In genomic region chr3:128273841-128274573, GRCh38 we compare ENCODE assay signal across 27 cellular contexts.
A peak's percentile ranks its signal among the peaks of the same experiment; 100 is the strongest.
DNase-seq lines count a peak whose midpoint lies in the region; ATAC-seq, FAIRE-seq and TF ChIP-seq lines count a peak whose summit lies in the region.
"Had no signal": no experiment of that assay in that cellular context is flagged by ENCODE, and none has a peak within 500 bp of the region (broad histone marks: within the 10 kb centered on the region; RNA-seq: fewer than 3 reads in every experiment).

No MANE protein-coding gene starts in this region.

- CTCF ChIA-PET in HEK293T (lab: Yijun Ruan, JAX) = no interaction called here

- H2AK5ac ChIP-seq in mesenchymal stem cell (ENCODE audit: low read length, severe bottlenecking) = no peak overlapping the region

- DNase-seq in D341Med (ENCODE audit: low spot score) = peak; percentile 14
- DNase-seq in astrocyte (ENCODE audit: low read depth) = no peak
- no peak for DNase-seq in mesenchymal stem cell
- DNase-seq in SHP77 treated with DMSO at 0.1 percent for 48 hours (lab: John Stamatoyannopoulos, UW) = no peak
- DNase-seq in NK-92 (lab: John Stamatoyannopoulos, UW; ENCODE audit: unreplicated experiment) = no peak
- DNase-seq in HEK293T (ENCODE audit: extremely low spot score) = no peak
- DNase-seq: activated CD4-positive, CD25-positive, alpha-beta regulatory T cell treated with anti-CD3 and anti-CD28 coated beads, Interleukin-2, amount 50 U/mL, for 72 hours; activated gamma-delta T cell; activated T-cell treated with anti-CD3 and anti-CD28 coated beads, Interleukin-2, amount 50 U/mL, for 24 hours; body of pancreas; C1 segment of cervical spinal cord; DMS79 treated with DMSO at 0.1 percent for 48 hours; NCI-H1092 treated with DMSO at 0.1 percent for 48 hours; NCI-H187; NCI-H524 treated with DMSO at 0.1 percent for 48 hours; sigmoid colon; stimulated activated CD4-positive, alpha-beta T cell treated with anti-CD3 and anti-CD28 coated beads, Interleukin-4, amount 100 ng/mL, for 4 hours; stimulated activated naive B cell treated with anti-CD40 and anti-IgM and Interleukin-4, amounts not matched to agents 10 μg/mL and 1 μg/mL and 100 μg/mL, for 72 hours; uterus had no signal

- H4K8ac ChIP-seq in mesenchymal stem cell (ENCODE audit: low read length) = peak overlapping the region; percentile 22

- H3K9me3 ChIP-seq in HUES6 (ENCODE audit: control insufficient read depth, insufficient read depth, low read depth, low read length) (no peaks in the 10 kb centered on the region), astrocyte (ENCODE audit: insufficient read depth, low read depth, low read length) (no peaks in the 10 kb centered on the region), mesenchymal stem cell (ENCODE audit: control insufficient read depth, low read length) (no peaks in the 10 kb centered on the region)
- H3K9me3 ChIP-seq: body of pancreas, Caco-2, sigmoid colon, uterus had no signal

- H3K79me1 ChIP-seq in mesenchymal stem cell (replicated peaks; ENCODE audit: low read length, poor library complexity, severe bottlenecking) = no peaks in the 10 kb centered on the region

- H3K27ac Mint-ChIP-seq in astrocyte (ENCODE audit: unreplicated experiment) = no peak overlapping the region
- H3K27ac Mint-ChIP-seq: activated CD4-positive, alpha-beta memory T cell treated with anti-CD3 and anti-CD28 coated beads, Interleukin-2, amount 10 ng/mL, durations not matched to agents 7 days and 5 days; activated T-cell treated with anti-CD3 and anti-CD28 coated beads, Interleukin-2, amount 50 U/mL, for 24 hours; progenitor cell of endocrine pancreas; stimulated activated naive B cell treated with anti-CD40 and anti-IgM and Interleukin-4, amounts not matched to agents 10 μg/mL and 1 μg/mL and 100 μg/mL, for 72 hours; T-helper 1 cell treated with Interleukin-12 subunit alpha and Interleukin-12 subunit beta and Interleukin-4 antibody, amounts not matched to agents 30 μg/mL and 1 μg/mL, for 36 hours had no signal

- no peak overlapping the region for H3K4ac ChIP-seq in mesenchymal stem cell (ENCODE audit: low read depth in 1 of 2, low read length in 2 of 2)

- peaks cover 22% of the 10 kb centered on the region for H3K4me1 Mint-ChIP-seq in astrocyte (ENCODE audit: low read depth, unreplicated experiment)
- H3K4me1 Mint-ChIP-seq: activated CD4-positive, alpha-beta memory T cell treated with anti-CD3 and anti-CD28 coated beads, Interleukin-2, amount 10 ng/mL, durations not matched to agents 7 days and 5 days; IgD-negative memory B cell; stimulated activated naive B cell treated with anti-CD40 and anti-IgM and Interleukin-4, amounts not matched to agents 10 μg/mL and 1 μg/mL and 100 μg/mL, for 72 hours had no signal

- H2AFZ ChIP-seq in astrocyte (ENCODE audit: low read depth, low read length) (no peak overlapping the region), mesenchymal stem cell (ENCODE audit: low read depth, low read length) (no peak overlapping the region)

- H2BK15ac ChIP-seq in mesenchymal stem cell (ENCODE audit: low read depth, poor library complexity, severe bottlenecking) = peak overlapping the region; percentile 31

- H3K27me3 ChIP-seq in HUES6 (ENCODE audit: control insufficient read depth, insufficient read depth, low read length) (no peaks in the 10 kb centered on the region; the same call in 1 of the 2 replicates), astrocyte (ENCODE audit: insufficient read depth, low read length) (no peaks in the 10 kb centered on the region), mesenchymal stem cell (ENCODE audit: control insufficient read depth in 1 of 2, insufficient read depth in 1 of 2, low read length in 2 of 2) (no peaks in the 10 kb centered on the region)
- H3K27me3 ChIP-seq: body of pancreas, sigmoid colon, uterus had no signal

- H4K91ac ChIP-seq in mesenchymal stem cell (ENCODE audit: low read length) = peak overlapping the region; percentile 76

- H3K4me3 Mint-ChIP-seq in astrocyte (ENCODE audit: unreplicated experiment) = no peak overlapping the region
- H3K4me3 Mint-ChIP-seq: activated CD4-positive, alpha-beta memory T cell treated with anti-CD3 and anti-CD28 coated beads, Interleukin-2, amount 10 ng/mL, durations not matched to agents 7 days and 5 days; activated T-cell treated with anti-CD3 and anti-CD28 coated beads, Interleukin-2, amount 50 U/mL, for 24 hours; IgD-negative memory B cell; stimulated activated naive B cell treated with anti-CD40 and anti-IgM and Interleukin-4, amounts not matched to agents 10 μg/mL and 1 μg/mL and 100 μg/mL, for 72 hours; T-helper 1 cell treated with Interleukin-12 subunit alpha and Interleukin-12 subunit beta and Interleukin-4 antibody, amounts not matched to agents 30 μg/mL and 1 μg/mL, for 36 hours had no signal

- peaks cover 15% of the 10 kb centered on the region for H3K27me3 Mint-ChIP-seq in astrocyte (ENCODE audit: low read depth, unreplicated experiment)
- H3K27me3 Mint-ChIP-seq: activated CD4-positive, alpha-beta memory T cell treated with anti-CD3 and anti-CD28 coated beads, Interleukin-2, amount 10 ng/mL, durations not matched to agents 7 days and 5 days; activated T-cell treated with anti-CD3 and anti-CD28 coated beads, Interleukin-2, amount 50 U/mL, for 24 hours; IgD-negative memory B cell; stimulated activated naive B cell treated with anti-CD40 and anti-IgM and Interleukin-4, amounts not matched to agents 10 μg/mL and 1 μg/mL and 100 μg/mL, for 72 hours had no signal

- H3K9ac ChIP-seq in HUES6 (ENCODE audit: low read length) = no peak overlapping the region
- H3K9ac ChIP-seq in astrocyte (ENCODE audit: low read length) = no peak overlapping the region
- H3K9ac ChIP-seq in mesenchymal stem cell (ENCODE audit: low read length) = no peak overlapping the region

- H3K18ac ChIP-seq in mesenchymal stem cell (ENCODE audit: low read depth in 1 of 2, low read length in 2 of 2) = peak overlapping the region; percentile 44 to 63

- H3K36me3 Mint-ChIP-seq in astrocyte (ENCODE audit: low read depth, unreplicated experiment) = peaks cover 5% of the 10 kb centered on the region

- H3K4me3 ChIP-seq in HUES6 (ENCODE audit: low read depth, low read length) (no peak overlapping the region), astrocyte (ENCODE audit: insufficient read depth, low read depth, low read length) (no peak overlapping the region), mesenchymal stem cell (ENCODE audit: insufficient read depth in 1 of 2, low read depth in 1 of 2, low read length in 2 of 2) (no peak overlapping the region)
- H3K4me3 ChIP-seq: body of pancreas, lung, sigmoid colon, uterus had no signal

- TF ChIP-seq CTCF in astrocyte (IDR thresholded peaks at IDR 0.05; ENCODE audit: insufficient read depth, low read depth, low read length) = no peak

- H2BK120ac ChIP-seq in mesenchymal stem cell (ENCODE audit: low read depth, low read length) = peak overlapping the region; percentile 1

- H4K20me1 ChIP-seq in astrocyte (ENCODE audit: insufficient read depth, low read length) = no peaks in the 10 kb centered on the region

- POLR2A ChIA-PET in HEK293T (lab: Yijun Ruan, JAX) = no interaction called here

- no peak for FAIRE-seq in astrocyte (lab: Jason Lieb, UNC)

- peak overlapping the region in 1 of 2 experiments; percentile 1 for H3K14ac ChIP-seq in mesenchymal stem cell (ENCODE audit: low read length in 2 of 2)

- H2BK12ac ChIP-seq in mesenchymal stem cell (ENCODE audit: low read length in 2 of 2) = peak overlapping the region; percentile 7 to 43

- peaks cover 2% of the 10 kb centered on the region for H3K9me3 Mint-ChIP-seq in astrocyte (ENCODE audit: unreplicated experiment)
- H3K9me3 Mint-ChIP-seq: activated CD4-positive, alpha-beta memory T cell treated with anti-CD3 and anti-CD28 coated beads, Interleukin-2, amount 10 ng/mL, durations not matched to agents 7 days and 5 days; activated T-cell treated with anti-CD3 and anti-CD28 coated beads, Interleukin-2, amount 50 U/mL, for 24 hours; IgD-negative memory B cell; stimulated activated naive B cell treated with anti-CD40 and anti-IgM and Interleukin-4, amounts not matched to agents 10 μg/mL and 1 μg/mL and 100 μg/mL, for 72 hours; T-helper 1 cell treated with Interleukin-12 subunit alpha and Interleukin-12 subunit beta and Interleukin-4 antibody, amounts not matched to agents 30 μg/mL and 1 μg/mL, for 36 hours had no signal

- no peak overlapping the region for H2BK5ac ChIP-seq in mesenchymal stem cell (ENCODE audit: low read depth, low read length, poor library complexity, severe bottlenecking)

- WGBS in mesenchymal stem cell = 90% methylated on average over 11 of the region's 11 CpGs

- no peak for ATAC-seq in esophagus mucosa
- ATAC-seq: body of pancreas; stimulated activated naive B cell treated with anti-CD40 and anti-IgM and Interleukin-4, amounts not matched to agents 10 μg/mL and 1 μg/mL and 100 μg/mL, for 72 hours had no signal

- H3K23ac ChIP-seq in mesenchymal stem cell (ENCODE audit: low read length in 2 of 2) = no peak overlapping the region

- no peaks in the 10 kb centered on the region for H3K79me2 ChIP-seq in astrocyte (ENCODE audit: insufficient read depth, low read length)

- H3K36me3 ChIP-seq in HUES6 (ENCODE audit: control insufficient read depth, insufficient read depth, low read length) (no peaks in the 10 kb centered on the region; the same call in 1 of the 2 replicates), astrocyte (ENCODE audit: insufficient read depth, low read length) (no peaks in the 10 kb centered on the region), mesenchymal stem cell (ENCODE audit: control insufficient read depth in 1 of 2, insufficient read depth in 2 of 2, low read depth in 1 of 2, low read length in 2 of 2) (peaks cover 0 to 5% of the 10 kb centered on the region in 2 experiments)
- H3K36me3 ChIP-seq: uterus had no signal

- H3K4me1 ChIP-seq in HUES6 (ENCODE audit: control insufficient read depth, insufficient read depth, low read length) = peaks cover 72% of the 10 kb centered on the region
- H3K4me1 ChIP-seq in astrocyte (ENCODE audit: insufficient read depth, low read length) = peaks cover 42% of the 10 kb centered on the region
- peaks cover 31% of the 10 kb centered on the region for H3K4me1 ChIP-seq in mesenchymal stem cell (ENCODE audit: control insufficient read depth, insufficient read depth, low read depth, low read length)

- peak overlapping the region; percentile 74 for H3K4me2 ChIP-seq in astrocyte (ENCODE audit: low read length)
- no peak overlapping the region for H3K4me2 ChIP-seq in mesenchymal stem cell (ENCODE audit: low read length, poor library complexity, severe bottlenecking)

- 0 out of 2 replicates have a peak overlapping the region, but pooled peaks have one; percentile 24 for H3K27ac ChIP-seq in HUES6 (ENCODE audit: low read depth, low read length)
- H3K27ac ChIP-seq in astrocyte (ENCODE audit: low read depth, low read length) = no peak overlapping the region
- no peak overlapping the region for H3K27ac ChIP-seq in mesenchymal stem cell (ENCODE audit: low read length, poor library complexity, severe bottlenecking)
- H3K27ac ChIP-seq: body of pancreas, sigmoid colon had no signal

TF ChIP-seq in HEK293T, 16 proteins besides CTCF, POLR2A, EP300 and RAD21 (continues in another document):
- no peak for TF ChIP-seq BHLHE40 (IDR thresholded peaks at IDR 0.05; ENCODE audit: borderline replicate concordance)
- TF ChIP-seq ZNF384 (IDR thresholded peaks at IDR 0.05) = no peak
- TF ChIP-seq LEF1 (IDR thresholded peaks at IDR 0.05; ENCODE audit: borderline replicate concordance) = no peak
- TF ChIP-seq CTBP1 (IDR thresholded peaks at IDR 0.05; ENCODE audit: borderline replicate concordance) = no peak
- no peak for TF ChIP-seq TARDBP (IDR thresholded peaks at IDR 0.05)
